8 cellular contexts compared by ENCODE assay signal in the genomic region with DNA sequence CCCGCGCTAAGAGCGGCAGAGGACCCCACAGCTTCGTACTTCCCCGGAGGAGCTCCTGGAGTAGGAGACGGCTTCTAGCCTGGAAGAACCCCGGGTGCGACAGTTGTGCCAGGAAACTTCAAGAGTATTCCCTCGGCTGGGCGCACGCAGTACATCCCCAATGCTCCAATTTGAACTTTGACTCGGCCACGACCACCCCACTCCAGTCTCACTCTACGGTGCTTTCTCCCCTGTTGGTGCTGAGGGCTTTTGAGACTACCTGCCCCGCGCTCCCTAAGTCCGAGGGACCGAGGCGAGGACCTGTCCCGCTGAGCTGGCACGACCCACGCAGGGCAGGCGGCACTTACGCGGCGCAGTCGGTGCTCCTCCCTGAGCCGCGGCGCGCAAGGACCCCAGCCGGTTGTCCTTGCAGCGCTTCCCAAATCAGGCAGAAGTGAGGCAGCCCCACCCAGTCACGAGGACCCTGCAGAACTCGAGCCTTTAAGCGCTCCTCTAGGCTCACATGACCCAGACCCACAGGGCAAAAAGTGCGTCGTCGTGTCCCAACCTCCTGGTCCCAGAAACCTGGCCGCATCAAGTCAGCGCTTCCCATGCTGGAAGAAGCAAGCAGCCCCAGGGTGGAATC. TPM values are rescaled to one million over a fixed set of nuclear protein-coding genes. Genes with fewer than 3 reads are reported as not detected.
DNase-seq lines count a peak whose midpoint lies in the region; ATAC-seq and TF ChIP-seq lines count a peak whose summit lies in the region.

CPVL (minus strand) TSS at position 456 of the 625 bp plus-strand sequence. CDS start 25,476 bp downstream, outside the sequence.

- peak; percentile 92 for DNase-seq in DMS 273 treated with DMSO at 0.1 percent for 48 hours (lab: John Stamatoyannopoulos, UW)
- peak; percentile 74 for DNase-seq in NCI-H2171 (lab: John Stamatoyannopoulos, UW)
- peak; percentile 81 for DNase-seq in MCF 10A (ENCODE audit: unreplicated experiment)
- DNase-seq in left colon: peak; percentile 52 to 58
- DNase-seq in stimulated activated CD8-positive, alpha-beta memory T cell treated with anti-CD3 and anti-CD28 coated beads, Interleukin-4, amount 100 ng/mL, for 48 hours: peak; percentile 25
- DNase-seq in GM03348 (ENCODE audit: low spot score): no peak
- DNase-seq in Karpas-422: no peak
- no peak for DNase-seq in HuH-7.5 (ENCODE audit: low spot score)

- CTCF ChIA-PET in MCF 10A (lab: Yijun Ruan, JAX): interaction anchor here (0.9 to 2.7 kb wide), 4 partner anchors 10 to 44 kb away, joined by 3 to 8 read pairs (median 5); no protein-coding TSS in a partner anchor

- H3K4me3 Mint-ChIP-seq in MCF 10A (ENCODE audit: unreplicated experiment): peak within 1 kb of the TSS; percentile 92

- no peaks in the 10 kb centered on the region for H3K27me3 Mint-ChIP-seq in MCF 10A (ENCODE audit: insufficient read depth, unreplicated experiment)

- H3K36me3 ChIP-seq in Karpas-422 (ENCODE audit: insufficient read depth, low read length): no peaks in the 10 kb centered on the region

- POLR2A ChIA-PET in MCF 10A (lab: Yijun Ruan, JAX): interaction anchor here (0.6 to 2.2 kb wide), 9 partner anchors 9 to 1182 kb away, joined by 3 to 7 read pairs (median 3); no protein-coding TSS in a partner anchor

- ATAC-seq in left colon: peak; percentile 53

- no peak for TF ChIP-seq CTCF in MCF 10A (IDR thresholded peaks at IDR 0.05; ENCODE audit: unreplicated experiment)

- H3K4me1 ChIP-seq in Karpas-422 (ENCODE audit: low read length): peaks cover 9% of the 10 kb centered on the region

- H3K4me3 ChIP-seq in Karpas-422 (ENCODE audit: low read length): no peak within 1 kb of the TSS

- H3K9me3 Mint-ChIP-seq in MCF 10A (ENCODE audit: unreplicated experiment): no peaks in the 10 kb centered on the region

- H3K27me3 ChIP-seq in Karpas-422 (ENCODE audit: low read length): no peaks in the 10 kb centered on the region

- no peak within 1 kb of the TSS for H3K27ac ChIP-seq in Karpas-422 (ENCODE audit: low read length)

- H3K9me3 ChIP-seq in Karpas-422 (ENCODE audit: low read length): no peaks in the 10 kb centered on the region

- H3K36me3 Mint-ChIP-seq in MCF 10A (ENCODE audit: insufficient read depth, unreplicated experiment): no peaks in the 10 kb centered on the region

- H3K27ac Mint-ChIP-seq in MCF 10A (ENCODE audit: low read depth, unreplicated experiment): peak within 1 kb of the TSS; percentile 86

- no peaks in the 10 kb centered on the region for H3K79me2 ChIP-seq in Karpas-422 (ENCODE audit: low read length)

- BruUV-seq in MCF 10A (replicated peaks; lab: Mats Ljungman, UMichigan): no TSS peak

- intact Hi-C loops in MCF 10A (cut with micrococcal nuclease) (no loop called here), left colon (cut with DNase I, micrococcal nuclease) (no loop called here)

- H3K4me2 ChIP-seq in Karpas-422 (ENCODE audit: low read depth, low read length, poor library complexity, severe bottlenecking): no peak within 1 kb of the TSS

- no peak within 1 kb of the TSS for H3K9ac ChIP-seq in Karpas-422 (ENCODE audit: low read length)

- H3K9me2 ChIP-seq in Karpas-422 (replicated peaks; ENCODE audit: insufficient read depth, low read length): no peaks in the 10 kb centered on the region

- peaks cover 14% of the 10 kb centered on the region for H3K4me1 Mint-ChIP-seq in MCF 10A (ENCODE audit: insufficient read depth, unreplicated experiment)

- no peak within 1 kb of the TSS for H2AFZ ChIP-seq in Karpas-422 (ENCODE audit: low read length)

- no peaks in the 10 kb centered on the region for H4K20me1 ChIP-seq in Karpas-422 (ENCODE audit: insufficient read depth, low read depth, low read length)

RNA-seq across cellular contexts. Expression of gene CPVL, which starts in this region (rescaled TPM):
- total RNA-seq in MCF 10A (2022) (29.2 and 49.0 TPM in 2 replicates), left colon (10 to 100 TPM in 1 of 2 donors, 1 to 10 TPM in 1; 4.7 to 18.4 TPM)
- total RNA-seq in Karpas-422 (2014; rRNA removed; shearing (Covaris generic); ENCODE audit: low replicate concordance): not detected in 2 replicates

Comparison
In these comparisons a context has a peak if more than half of its experiments do, and no peak if none do; other contexts are left out.
1. DNase-seq: peak in DMS 273 treated with DMSO at 0.1 percent for 48 hours (single experiment), NCI-H2171 (single experiment), MCF 10A (single experiment), left colon (2 of 2) and stimulated activated CD8-positive, alpha-beta memory T cell treated with anti-CD3 and anti-CD28 coated beads, Interleukin-4, amount 100 ng/mL, for 48 hours (single experiment); none in GM03348 (single experiment), Karpas-422 (single experiment) and HuH-7.5 (single experiment).